In genomic region chr15:68012911-68013310, GRCh38 we compare ENCODE assay signal across 21 cellular contexts.
"Had no signal": no experiment of that assay in that cellular context is flagged by ENCODE, and none has a peak within 500 bp of the region (broad histone marks: within the 10 kb centered on the region; RNA-seq: fewer than 3 reads in every experiment).

No MANE protein-coding gene starts in this region.

- H3K27me3 ChIP-seq: right atrium auricular region had no signal

- H3K36me3 ChIP-seq: prostate gland, right atrium auricular region had no signal

- DNase-seq: activated CD4-positive, alpha-beta T cell treated with anti-CD3 and anti-CD28 coated beads, Interleukin-2, amount 10 ng/mL, durations not matched to agents 7 days and 5 days; activated CD8-positive, alpha-beta memory T cell treated with anti-CD3 and anti-CD28 coated beads, Interleukin-2, amount 10 ng/mL, durations not matched to agents 7 days and 5 days; activated CD8-positive, alpha-beta T cell treated with anti-CD3 and anti-CD28 coated beads for 36 hours; activated gamma-delta T cell; activated naive CD4-positive, alpha-beta T cell treated with anti-CD3 and anti-CD28 coated beads, Interleukin-2, amount 50 U/mL, for 16 hours; activated T-cell treated with anti-CD3 and anti-CD28 coated beads for 4 hours; anterior cingulate cortex; caudate nucleus; dermis blood vessel endothelial cell; effector CD8-positive, alpha-beta T cell; foreskin melanocyte; glutamatergic neuron; hypothalamus; naive thymus-derived CD8-positive, alpha-beta T cell; stimulated activated CD4-positive, alpha-beta T cell treated with anti-CD3 and anti-CD28 coated beads, Interleukin-4, amount 100 ng/mL, for 24 hours; stimulated activated naive CD4-positive, alpha-beta T cell treated with Interleukin-2 at 50 U/mL for 16 hours had no signal

- H3K4me3 ChIP-seq: prostate gland, right atrium auricular region had no signal

- H3K27ac ChIP-seq: prostate gland, right atrium auricular region had no signal

- H3K4me1 Mint-ChIP-seq: activated CD4-positive, alpha-beta T cell treated with anti-CD3 and anti-CD28 coated beads, Interleukin-2, amount 10 ng/mL, durations not matched to agents 7 days and 5 days; activated CD8-positive, alpha-beta memory T cell treated with anti-CD3 and anti-CD28 coated beads, Interleukin-2, amount 10 ng/mL, durations not matched to agents 7 days and 5 days; brain had no signal

- ATAC-seq: activated CD4-positive, CD25-positive, alpha-beta regulatory T cell treated with anti-CD3 and anti-CD28 coated beads, Interleukin-2, amount 50 U/mL, for 24 hours; activated CD8-positive, alpha-beta memory T cell treated with anti-CD3 and anti-CD28 coated beads, Interleukin-2, amount 10 ng/mL, durations not matched to agents 7 days and 5 days; activated CD8-positive, alpha-beta T cell treated with anti-CD3 and anti-CD28 coated beads for 36 hours; esophagus mucosa; naive thymus-derived CD8-positive, alpha-beta T cell had no signal

- H3K36me3 Mint-ChIP-seq: brain had no signal

- H3K4me3 Mint-ChIP-seq: activated CD4-positive, alpha-beta T cell treated with anti-CD3 and anti-CD28 coated beads, Interleukin-2, amount 10 ng/mL, durations not matched to agents 7 days and 5 days; activated CD8-positive, alpha-beta memory T cell treated with anti-CD3 and anti-CD28 coated beads, Interleukin-2, amount 10 ng/mL, durations not matched to agents 7 days and 5 days; activated CD8-positive, alpha-beta T cell treated with anti-CD3 and anti-CD28 coated beads for 36 hours; brain; naive thymus-derived CD8-positive, alpha-beta T cell had no signal

- H3K9me3 ChIP-seq: prostate gland, right atrium auricular region had no signal

- H3K4me1 ChIP-seq: prostate gland, right atrium auricular region had no signal

- H3K27ac Mint-ChIP-seq: activated CD4-positive, alpha-beta T cell treated with anti-CD3 and anti-CD28 coated beads, Interleukin-2, amount 10 ng/mL, durations not matched to agents 7 days and 5 days; activated CD8-positive, alpha-beta memory T cell treated with anti-CD3 and anti-CD28 coated beads, Interleukin-2, amount 10 ng/mL, durations not matched to agents 7 days and 5 days; activated CD8-positive, alpha-beta T cell treated with anti-CD3 and anti-CD28 coated beads for 36 hours; brain; naive thymus-derived CD8-positive, alpha-beta T cell had no signal
